In genomic region chr6:170057034-170057734, GRCh38 we compare ENCODE assay signal across 10 cellular contexts.
"Had no signal": no experiment of that assay in that cellular context is flagged by ENCODE, and none has a peak within 500 bp of the region (broad histone marks: within the 10 kb centered on the region; RNA-seq: fewer than 3 reads in every experiment).

No MANE protein-coding gene starts in this region.

- ATAC-seq: activated CD4-positive, alpha-beta T cell treated with anti-CD3 and anti-CD28 coated beads for 36 hours; gastrocnemius medialis had no signal

- H3K27me3 ChIP-seq: adrenal gland, colonic mucosa, thyroid gland had no signal

- H3K4me3 ChIP-seq: adrenal gland, colonic mucosa, gastrocnemius medialis, thyroid gland had no signal

- H3K27ac ChIP-seq: adrenal gland, colonic mucosa, gastrocnemius medialis, thyroid gland had no signal

- H3K9me3 ChIP-seq: adrenal gland, colonic mucosa, gastrocnemius medialis, thyroid gland had no signal

- H3K36me3 ChIP-seq: adrenal gland, colonic mucosa, gastrocnemius medialis, thyroid gland had no signal

- H3K4me1 ChIP-seq: adrenal gland, colonic mucosa had no signal

- DNase-seq: activated CD4-positive, alpha-beta memory T cell treated with anti-CD3 and anti-CD28 coated beads, Interleukin-2, amount 10 ng/mL, durations not matched to agents 7 days and 5 days; activated CD4-positive, alpha-beta T cell treated with anti-CD3 and anti-CD28 coated beads for 36 hours; activated CD8-positive, alpha-beta memory T cell treated with anti-CD3 and anti-CD28 coated beads, Interleukin-2, amount 50 U/mL, for 4 hours; activated naive CD4-positive, alpha-beta T cell treated with anti-CD3 and anti-CD28 coated beads, Interleukin-2, amount 50 U/mL, for 16 hours; colonic mucosa; effector CD8-positive, alpha-beta T cell; gastrocnemius medialis; stimulated activated CD4-positive, alpha-beta T cell treated with anti-CD3 and anti-CD28 coated beads, Interleukin-2, amount 100 ng/mL, for 48 hours; thyroid gland had no signal
